In the genomic region with DNA sequence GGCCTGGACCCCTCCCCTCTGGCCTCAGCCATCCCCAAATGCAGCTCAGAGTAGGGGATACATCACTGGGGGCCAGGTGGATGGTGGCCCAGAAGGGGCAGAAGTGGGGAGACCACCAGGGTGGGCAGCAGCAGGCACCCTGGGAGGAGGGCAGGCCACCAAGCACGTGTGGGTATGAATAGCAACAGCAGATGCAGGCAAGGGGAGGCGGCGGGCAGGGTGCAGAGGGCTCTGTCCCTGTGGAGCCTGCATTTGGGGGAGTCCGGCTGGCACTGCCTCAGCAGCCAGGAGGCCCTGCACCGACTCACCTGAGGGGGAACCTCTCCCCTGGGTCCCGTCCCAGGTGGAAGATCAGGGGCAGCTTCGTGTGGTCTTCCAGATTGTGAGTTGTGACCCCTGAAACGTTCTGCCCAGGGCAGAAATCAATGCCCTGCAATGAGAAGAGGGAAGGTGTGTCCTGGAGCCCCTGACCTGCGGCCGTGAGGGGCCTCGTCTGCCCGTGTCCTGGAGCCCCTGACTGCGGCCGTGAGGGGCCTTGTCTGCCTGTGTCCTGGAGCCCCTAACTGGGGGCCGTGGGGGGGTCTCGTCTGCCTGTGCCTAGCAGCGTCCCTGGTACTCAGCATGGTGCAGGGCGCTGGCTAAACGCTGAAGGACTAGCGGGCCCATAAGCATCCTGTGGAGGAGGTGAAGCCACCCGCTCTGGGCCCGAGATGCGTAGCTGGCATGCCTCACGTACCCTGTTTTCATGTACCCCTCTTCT, we compare ENCODE assay signal across 26 cellular contexts.
"Had no signal": no experiment of that assay in that cellular context is flagged by ENCODE, and none has a peak within 500 bp of the region (broad histone marks: within the 10 kb centered on the region; RNA-seq: fewer than 3 reads in every experiment).

No MANE protein-coding gene starts in this region.

- FAIRE-seq: endometrium, islet of Langerhans, keratinocyte had no signal

- ATAC-seq: effector memory CD8-positive, alpha-beta T cell; esophagus mucosa; gastrocnemius medialis; heart right ventricle; left cardiac atrium; left lung; left ventricle myocardium superior; lower lobe of right lung; mucosa of descending colon had no signal

- H3K4me3 ChIP-seq: colonic mucosa, esophagus squamous epithelium, gastrocnemius medialis, heart right ventricle, left lung, lower lobe of right lung, mucosa of descending colon had no signal

- H3K36me3 ChIP-seq: colonic mucosa had no signal

- H3K9me3 ChIP-seq: colonic mucosa, esophagus squamous epithelium, gastrocnemius medialis, heart right ventricle, left lung, lower lobe of right lung, mucosa of descending colon had no signal

- H3K4me1 ChIP-seq: colonic mucosa, gastrocnemius medialis, heart right ventricle, left lung, lower lobe of right lung had no signal

- DNase-seq: colonic mucosa; cortex of kidney; effector CD8-positive, alpha-beta T cell; effector memory CD8-positive, alpha-beta T cell; endodermal cell; erythroblast; esophagus squamous epithelium; foreskin fibroblast; foreskin melanocyte; gastrocnemius medialis; glutamatergic neuron; head of caudate nucleus; heart right ventricle; hippocampal formation; left cardiac atrium; left lung; left ventricle myocardium superior; lower lobe of right lung; mammary epithelial cell; mucosa of descending colon; naive B cell had no signal

- H3K27ac ChIP-seq: colonic mucosa, epithelial cell of prostate, esophagus squamous epithelium, gastrocnemius medialis, heart right ventricle, left lung, lower lobe of right lung had no signal

- H3K27me3 ChIP-seq: colonic mucosa, esophagus squamous epithelium, gastrocnemius medialis, heart right ventricle, left lung had no signal
